In the genomic region with DNA sequence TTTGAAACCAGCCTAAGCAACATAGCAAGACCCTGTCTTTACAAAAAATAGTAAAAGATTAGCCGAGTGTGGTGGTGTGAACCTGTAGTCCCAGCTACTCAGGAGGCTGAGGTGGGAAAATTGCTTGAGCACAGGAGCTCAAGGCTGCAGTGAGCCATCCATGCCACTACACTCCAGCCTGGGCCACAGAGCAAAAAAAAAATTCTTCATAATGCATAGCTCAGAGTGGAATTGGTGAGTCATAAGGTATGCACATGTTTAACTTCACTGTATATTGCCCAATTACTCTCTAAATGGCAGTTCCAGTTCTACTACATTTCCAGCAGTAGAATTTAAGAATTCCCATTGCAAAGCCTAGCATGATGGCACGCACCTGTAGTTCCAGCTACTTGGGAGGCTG, we compare ENCODE assay signal across 13 cellular contexts. TPM values are rescaled to one million over a fixed set of nuclear protein-coding genes. Genes with fewer than 3 reads are reported as not detected.
DNase-seq lines count a peak whose midpoint lies in the region; ATAC-seq and TF ChIP-seq lines count a peak whose summit lies in the region.
"Had no signal": no experiment of that assay in that cellular context is flagged by ENCODE, and none has a peak within 500 bp of the region (broad histone marks: within the 10 kb centered on the region; RNA-seq: fewer than 3 reads in every experiment).

No MANE protein-coding gene starts in this region.

- CTCF ChIA-PET in CD4-positive, alpha-beta T cell (lab: Charles Lee), result interaction anchor here (1.0 kb wide), 1 partner anchor 50 kb away, joined by 3 read pairs; no protein-coding TSS in a partner anchor

- POLR2A ChIA-PET in CD4-positive, alpha-beta T cell (lab: Charles Lee), result interaction anchor here (0.6 kb wide), 1 partner anchor 43 kb away, joined by 3 read pairs; no protein-coding TSS in a partner anchor

- peaks cover 1% of the 10 kb centered on the region for H3K36me3 Mint-ChIP-seq in T-helper 2 cell treated with Interferon-gamma antibody and Interleukin-4, amounts not matched to agents 5 μg/mL and 100 μg/mL, for 36 hours (ENCODE audit: low read depth)
- H3K36me3 Mint-ChIP-seq in CD4-positive, alpha-beta T cell (ENCODE audit: low read depth), result no peaks in the 10 kb centered on the region

- DNase-seq in AG09309 (ENCODE audit: low read depth), result peak; percentile 34
- peak; percentile 34 to 74 for DNase-seq in HL-60 (ENCODE audit: low read depth in 1 of 2, low spot score in 1 of 2)
- DNase-seq in T-helper 2 cell treated with Interferon-gamma antibody and Interleukin-4, amounts not matched to agents 5 μg/mL and 100 μg/mL, for 36 hours (ENCODE audit: low spot score), result peak; percentile 16
- peak; percentile 49 for DNase-seq in glomerular visceral epithelial cell (ENCODE audit: extremely low spot score)
- DNase-seq in CD4-positive, alpha-beta T cell, result no peak
- no peak for DNase-seq in omental fat pad (ENCODE audit: low spot score)
- DNase-seq in NCI-H1436 treated with DMSO at 0.1 percent for 48 hours (lab: John Stamatoyannopoulos, UW), result no peak
- DNase-seq: activated gamma-delta T cell, hippocampal formation, RPMI8226 had no signal

- no peak overlapping the region for H3K27ac ChIP-seq in HL-60 (replicated peaks)
- H3K27ac ChIP-seq in CD4-positive, alpha-beta T cell (ENCODE audit: low read depth, low read length), result no peak overlapping the region
- H3K27ac ChIP-seq: parathyroid adenoma had no signal

- peak overlapping the region; percentile 36 for H3K27ac Mint-ChIP-seq in T-helper 2 cell treated with Interferon-gamma antibody and Interleukin-4, amounts not matched to agents 5 μg/mL and 100 μg/mL, for 36 hours
- H3K27ac Mint-ChIP-seq in CD4-positive, alpha-beta T cell, result no peak overlapping the region
- H3K27ac Mint-ChIP-seq: stimulated activated naive CD8-positive, alpha-beta T cell treated with anti-CD3 and anti-CD28 coated beads, Interleukin-15, Interleukin-2, amounts not matched to agents 100 ng/mL and 50 ng/mL, for 24 hours had no signal

- no peaks in the 10 kb centered on the region for H3K27me3 Mint-ChIP-seq in T-helper 2 cell treated with Interferon-gamma antibody and Interleukin-4, amounts not matched to agents 5 μg/mL and 100 μg/mL, for 36 hours (ENCODE audit: low read depth)
- H3K27me3 Mint-ChIP-seq in CD4-positive, alpha-beta T cell, result no peaks in the 10 kb centered on the region
- H3K27me3 Mint-ChIP-seq: stimulated activated naive CD8-positive, alpha-beta T cell treated with anti-CD3 and anti-CD28 coated beads, Interleukin-15, Interleukin-2, amounts not matched to agents 100 ng/mL and 50 ng/mL, for 24 hours had no signal

- no peak overlapping the region for H3K4me3 Mint-ChIP-seq in T-helper 2 cell treated with Interferon-gamma antibody and Interleukin-4, amounts not matched to agents 5 μg/mL and 100 μg/mL, for 36 hours
- no peak overlapping the region for H3K4me3 Mint-ChIP-seq in CD4-positive, alpha-beta T cell
- H3K4me3 Mint-ChIP-seq: stimulated activated naive CD8-positive, alpha-beta T cell treated with anti-CD3 and anti-CD28 coated beads, Interleukin-15, Interleukin-2, amounts not matched to agents 100 ng/mL and 50 ng/mL, for 24 hours had no signal

- H3K4me1 Mint-ChIP-seq in T-helper 2 cell treated with Interferon-gamma antibody and Interleukin-4, amounts not matched to agents 5 μg/mL and 100 μg/mL, for 36 hours (ENCODE audit: low read depth), result peaks cover 25% of the 10 kb centered on the region
- peaks cover 25% of the 10 kb centered on the region for H3K4me1 Mint-ChIP-seq in CD4-positive, alpha-beta T cell (ENCODE audit: low read depth)

- TF ChIP-seq CTCF in AG09309 (IDR thresholded peaks at IDR 0.05; ENCODE audit: control insufficient read depth, insufficient read depth, low read depth, low read length, missing control alignments) (no peak), HL-60 (IDR thresholded peaks at IDR 0.05; ENCODE audit: insufficient read depth, low read length) (no peak), omental fat pad (IDR thresholded peaks at IDR 0.05) (no peak)
- no peak for TF ChIP-seq CTCF in CD4-positive, alpha-beta T cell (IDR thresholded peaks at IDR 0.05)

- H3K4me3 ChIP-seq in AG09309 (ENCODE audit: control insufficient read depth, low read depth, low read length), result no peak overlapping the region
- no peak overlapping the region for H3K4me3 ChIP-seq in HL-60 (replicated peaks; ENCODE audit: insufficient read depth, low read length)

- peaks cover 4% of the 10 kb centered on the region for H3K9me3 Mint-ChIP-seq in T-helper 2 cell treated with Interferon-gamma antibody and Interleukin-4, amounts not matched to agents 5 μg/mL and 100 μg/mL, for 36 hours
- no peaks in the 10 kb centered on the region for H3K9me3 Mint-ChIP-seq in CD4-positive, alpha-beta T cell
- H3K9me3 Mint-ChIP-seq: stimulated activated naive CD8-positive, alpha-beta T cell treated with anti-CD3 and anti-CD28 coated beads, Interleukin-15, Interleukin-2, amounts not matched to agents 100 ng/mL and 50 ng/mL, for 24 hours had no signal

- H3K27me3 ChIP-seq in HL-60 (ENCODE audit: insufficient read depth, poor library complexity, severe bottlenecking), result no peaks in the 10 kb centered on the region
- H3K27me3 ChIP-seq in CD4-positive, alpha-beta T cell (ENCODE audit: control insufficient read depth, insufficient read depth, low read length), result no peaks in the 10 kb centered on the region

- intact Hi-C loops in CD4-positive, alpha-beta T cell (cut with DNase I, micrococcal nuclease), result no loop called here

- no peak for ATAC-seq in CD4-positive, alpha-beta T cell (ENCODE audit: poor library complexity)
- no peak for ATAC-seq in omental fat pad (ENCODE audit: low FRiP score)
- ATAC-seq in HG02981 (IDR thresholded peaks at IDR 0.05; ENCODE audit: unreplicated experiment), result no peak

- H3K9me3 ChIP-seq in CD4-positive, alpha-beta T cell (ENCODE audit: control insufficient read depth, low read length), result no peaks in the 10 kb centered on the region

RNA-seq across cellular contexts. Expression of a gene that starts 26.8 kb away (rescaled TPM):
- total RNA-seq in CD4-positive, alpha-beta T cell, result 10 to 100 TPM; 52.0 to 54.9 TPM
- 100 to 1,000 TPM in 1 of 4 donors, 10 to 100 TPM in 3; 72.8 to 189 (median 91.7) TPM for total RNA-seq in omental fat pad

RNA-seq across cellular contexts. Expression of a gene that starts 51.4 kb away (rescaled TPM):
- 10 to 100 TPM; 49.4 to 54.8 TPM for total RNA-seq in CD4-positive, alpha-beta T cell
- 10 to 100 TPM; 15.4 to 38.5 (median 22.9) TPM for total RNA-seq in omental fat pad

Comparison
In these comparisons a context has a peak if more than half of its experiments do, and no peak if none do; other contexts are left out.
1. DNase-seq: peak in AG09309 (single experiment), HL-60 (2 of 2), T-helper 2 cell treated with Interferon-gamma antibody and Interleukin-4, amounts not matched to agents 5 μg/mL and 100 μg/mL, for 36 hours (single experiment) and glomerular visceral epithelial cell (single experiment); none in CD4-positive, alpha-beta T cell (0 of 10), omental fat pad (single experiment) and NCI-H1436 treated with DMSO at 0.1 percent for 48 hours (single experiment).